1 cellular context compared by ENCODE assay signal in genomic region chr1:207821464-207822045, GRCh38.
TF ChIP-seq lines count a peak whose summit lies in the region.

No MANE protein-coding gene starts in this region.

TF ChIP-seq in WTC11, 78 proteins besides CTCF, POLR2A, EP300 and RAD21 (continued from another document):
- no peak for TF ChIP-seq STAT6 (CRISPR knock-in tag; conservative IDR thresholded peaks at IDR 0.05; ENCODE audit: low read depth)
- TF ChIP-seq ZNF219 (CRISPR knock-in tag; IDR thresholded peaks at IDR 0.05; ENCODE audit: borderline replicate concordance) = no peak
- no peak for TF ChIP-seq ZNF232 (CRISPR knock-in tag; IDR thresholded peaks at IDR 0.05)
- TF ChIP-seq ZBTB21 (CRISPR knock-in tag; IDR thresholded peaks at IDR 0.05; ENCODE audit: borderline replicate concordance) = no peak
- no peak for TF ChIP-seq USF1 (CRISPR knock-in tag; IDR thresholded peaks at IDR 0.05)
- TF ChIP-seq E2F1 (CRISPR knock-in tag; IDR thresholded peaks at IDR 0.05) = no peak
- no peak for TF ChIP-seq SMAD4 (CRISPR knock-in tag; IDR thresholded peaks at IDR 0.05)
- no peak for TF ChIP-seq ATF3 (CRISPR knock-in tag; conservative IDR thresholded peaks at IDR 0.05)
- TF ChIP-seq IRF2 (CRISPR knock-in tag; IDR thresholded peaks at IDR 0.05; ENCODE audit: borderline replicate concordance, low read depth) = no peak
- no peak for TF ChIP-seq ARID4B (CRISPR knock-in tag; IDR thresholded peaks at IDR 0.05; ENCODE audit: borderline replicate concordance)
- TF ChIP-seq ZMAT4 (CRISPR knock-in tag; IDR thresholded peaks at IDR 0.05) = no peak
- TF ChIP-seq JAZF1 (CRISPR knock-in tag; IDR thresholded peaks at IDR 0.05) = no peak
- TF ChIP-seq CREB1 (CRISPR knock-in tag; IDR thresholded peaks at IDR 0.05) = no peak
TF ChIP-seq in WTC11: peak in this region for 0.
